In genomic region chr2:196170202-196170680, GRCh38 we compare ENCODE assay signal across 8 cellular contexts. TPM values are rescaled to one million over a fixed set of nuclear protein-coding genes. Genes with fewer than 3 reads are reported as not detected.
A peak's percentile ranks its signal among the peaks of the same experiment; 100 is the strongest.
DNase-seq lines count a peak whose midpoint lies in the region; ATAC-seq and TF ChIP-seq lines count a peak whose summit lies in the region.

No MANE protein-coding gene starts in this region.

- no peak for TF ChIP-seq CTCF in cardiac fibroblast (IDR thresholded peaks at IDR 0.05; ENCODE audit: low read depth, low read length)

- peaks cover 24 to 57% (median 41%) of the 10 kb centered on the region in 10 experiments for H3K4me1 ChIP-seq in BLaER1 treated with 17β-estradiol and CSF1 and Interleukin-3, amounts not matched to agents 10 nM and 100 nM
- H3K4me1 ChIP-seq in HUES6 (ENCODE audit: control insufficient read depth, insufficient read depth, low read length) (peaks cover 37% of the 10 kb centered on the region), subcutaneous abdominal adipose tissue (ENCODE audit: control insufficient read depth in 5 of 5, insufficient read depth in 5 of 5, low read length in 5 of 5) (peaks cover 0 to 41% (median 33%) of the 10 kb centered on the region in 5 donors)

- H3K27me3 ChIP-seq in BLaER1 treated with 17β-estradiol and CSF1 and Interleukin-3, amounts not matched to agents 10 nM and 100 nM = no peaks in the 10 kb centered on the region
- H3K27me3 ChIP-seq in HUES6 (ENCODE audit: control insufficient read depth, insufficient read depth, low read length) (peaks cover 19% of the 10 kb centered on the region), subcutaneous abdominal adipose tissue (ENCODE audit: control insufficient read depth in 5 of 5, insufficient read depth in 4 of 5, low read length in 5 of 5) (no peaks in the 10 kb centered on the region)

- H4K20me1 ChIP-seq in BLaER1 treated with 17β-estradiol and CSF1 and Interleukin-3, amounts not matched to agents 10 nM and 100 nM = peaks cover 44 to 61% (median 60%) of the 10 kb centered on the region in 11 experiments

- H3K9me3 ChIP-seq in BLaER1 treated with 17β-estradiol and CSF1 and Interleukin-3, amounts not matched to agents 10 nM and 100 nM (replicated peaks in 1 of 11) = no peaks in the 10 kb centered on the region
- no peaks in the 10 kb centered on the region for H3K9me3 ChIP-seq in HUES6 (ENCODE audit: control insufficient read depth, insufficient read depth, low read depth, low read length)
- no peaks in the 10 kb centered on the region for H3K9me3 ChIP-seq in subcutaneous abdominal adipose tissue (ENCODE audit: control insufficient read depth in 5 of 5, low read length in 5 of 5)

- DNase-seq in SK-N-DZ (ENCODE audit: low spot score) (peak; percentile 32), cardiac fibroblast (ENCODE audit: low read depth in 2 of 2) (peak; percentile 63), left kidney (ENCODE audit: low read depth, low spot score) (peak; percentile 56), NCI-H446 treated with DMSO at 0.1 percent for 48 hours (lab: John Stamatoyannopoulos, UW) (no peak)

- H3K27ac ChIP-seq in BLaER1 treated with 17β-estradiol and CSF1 and Interleukin-3, amounts not matched to agents 10 nM and 100 nM = peak overlapping the region; percentile 96 to 100 (median 99)
- H3K27ac ChIP-seq in HUES6 (ENCODE audit: low read depth, low read length) = no peak overlapping the region
- peak overlapping the region; percentile 89 for H3K27ac ChIP-seq in subcutaneous abdominal adipose tissue (ENCODE audit: low read depth, low read length)

- peak; percentile 25 for ATAC-seq in GM19035 (IDR thresholded peaks at IDR 0.05; ENCODE audit: unreplicated experiment)

- peaks cover 9 to 48% (median 15%) of the 10 kb centered on the region in 11 experiments; a peak in 19 of 22 replicates for H3K36me3 ChIP-seq in BLaER1 treated with 17β-estradiol and CSF1 and Interleukin-3, amounts not matched to agents 10 nM and 100 nM
- H3K36me3 ChIP-seq in HUES6 (ENCODE audit: control insufficient read depth, insufficient read depth, low read length) = no peaks in the 10 kb centered on the region
- no peaks in the 10 kb centered on the region for H3K36me3 ChIP-seq in subcutaneous abdominal adipose tissue (ENCODE audit: control insufficient read depth in 5 of 5, insufficient read depth in 5 of 5, low read length in 5 of 5)

- peak overlapping the region; percentile 98 to 100 (median 99) for H3K9ac ChIP-seq in BLaER1 treated with 17β-estradiol and CSF1 and Interleukin-3, amounts not matched to agents 10 nM and 100 nM
- peak overlapping the region; percentile 63 for H3K9ac ChIP-seq in HUES6 (ENCODE audit: low read length)
- H3K9ac ChIP-seq in subcutaneous abdominal adipose tissue (ENCODE audit: low read length in 5 of 5) = peak overlapping the region; percentile 74 to 90 (median 85)

- H3K4me3 ChIP-seq in BLaER1 treated with 17β-estradiol and CSF1 and Interleukin-3, amounts not matched to agents 10 nM and 100 nM = peak overlapping the region; percentile 93 to 99 (median 97)
- H3K4me3 ChIP-seq in HUES6 (ENCODE audit: low read depth, low read length) (peak overlapping the region; percentile 79), cardiac fibroblast (replicated peaks in 1 of 2; ENCODE audit: low read depth in 2 of 2, low read length in 2 of 2) (peak overlapping the region; percentile 83 to 84), subcutaneous abdominal adipose tissue (ENCODE audit: low read depth in 1 of 5, low read length in 5 of 5) (peak overlapping the region; percentile 78 to 93 (median 86))

- peak overlapping the region in 10 of 11 experiments; percentile 2 to 96 (median 84); a peak in 16 of 22 replicates for H3K4me2 ChIP-seq in BLaER1 treated with 17β-estradiol and CSF1 and Interleukin-3, amounts not matched to agents 10 nM and 100 nM

RNA-seq across cellular contexts. Expression of gene STK17B, which starts 1.1 kb away (rescaled TPM):
- polyA plus RNA-seq in SK-N-DZ (2014; cell fraction: cytosol; rRNA removed) = 8.2 and 10.9 TPM in 2 replicates
- 4.0 and 4.4 TPM in 2 replicates for polyA plus RNA-seq in SK-N-DZ (2014; cell fraction: nucleus; rRNA removed)
